In genomic region chr2:240482141-240482540, GRCh38 we compare ENCODE assay signal across 26 cellular contexts.
DNase-seq lines count a peak whose midpoint lies in the region; ATAC-seq and TF ChIP-seq lines count a peak whose summit lies in the region.
"Had no signal": no experiment of that assay in that cellular context is flagged by ENCODE, and none has a peak within 500 bp of the region (broad histone marks: within the 10 kb centered on the region; RNA-seq: fewer than 3 reads in every experiment).

No MANE protein-coding gene starts in this region.

- peaks cover 5 to 14% of the 10 kb centered on the region in 2 donors for H3K9me3 Mint-ChIP-seq in stimulated activated naive B cell treated with anti-CD40 and anti-IgM and Interleukin-4, amounts not matched to agents 10 μg/mL and 1 μg/mL and 100 μg/mL, for 72 hours

- H3K27me3 Mint-ChIP-seq in stimulated activated naive B cell treated with anti-CD40 and anti-IgM and Interleukin-4, amounts not matched to agents 10 μg/mL and 1 μg/mL and 100 μg/mL, for 72 hours, result no peaks in the 10 kb centered on the region
- H3K27me3 Mint-ChIP-seq: activated naive CD8-positive, alpha-beta T cell treated with anti-CD3 and anti-CD28 coated beads, Interleukin-2, amount 10 ng/mL, durations not matched to agents 7 days and 5 days; dendritic cell treated with granulocyte-macrophage colony-stimulating factor and Interleukin-4, amounts not matched to agents 40 ng/mL and 50 ng/mL, for 4 days; IgD-negative memory B cell; naive thymus-derived CD4-positive, alpha-beta T cell; T-cell; type B pancreatic cell had no signal

- peak; percentile 44; the same call in 2 of the 3 replicates for ATAC-seq in SK-N-SH treated with all-trans-retinoic acid at 6 μM for 48 hours
- no peak for ATAC-seq in stimulated activated naive B cell treated with anti-CD40 and anti-IgM and Interleukin-4, amounts not matched to agents 10 μg/mL and 1 μg/mL and 100 μg/mL, for 72 hours (replicated peaks)
- ATAC-seq: left lung; naive thymus-derived CD4-positive, alpha-beta T cell; T-cell had no signal

- peaks cover 3 to 9% of the 10 kb centered on the region in 2 donors for H3K4me1 Mint-ChIP-seq in stimulated activated naive B cell treated with anti-CD40 and anti-IgM and Interleukin-4, amounts not matched to agents 10 μg/mL and 1 μg/mL and 100 μg/mL, for 72 hours
- H3K4me1 Mint-ChIP-seq: IgD-negative memory B cell, T-cell had no signal

- DNase-seq in activated T-cell treated with anti-CD3 and anti-CD28 coated beads, Interleukin-2, amount 50 U/mL, for 48 hours, result peak; percentile 8
- no peak for DNase-seq in activated T-cell treated with anti-CD3 and anti-CD28 coated beads, Interleukin-2, amount 50 U/mL, for 1 hour
- peak; percentile 3 for DNase-seq in iPS-NIHi11 (ENCODE audit: low spot score)
- no peak for DNase-seq in stimulated activated naive B cell treated with anti-CD40 and anti-IgM and Interleukin-4, amounts not matched to agents 10 μg/mL and 1 μg/mL and 100 μg/mL, for 72 hours
- no peak for DNase-seq in NCI-H1105 treated with DMSO at 0.1 percent for 48 hours (lab: John Stamatoyannopoulos, UW)
- DNase-seq in GOT3 (lab: John Stamatoyannopoulos, UW), result no peak
- DNase-seq: activated gamma-delta T cell; activated naive CD8-positive, alpha-beta T cell treated with anti-CD3 and anti-CD28 coated beads, Interleukin-2, amount 10 ng/mL, durations not matched to agents 7 days and 5 days; caudate nucleus; esophagus squamous epithelium; foreskin melanocyte; heart right ventricle; midbrain; NCI-H1092 treated with DMSO at 0.1 percent for 48 hours; NCI-H1930; NCI-H2227 treated with DMSO at 0.1 percent for 48 hours; NCI-H526 treated with DMSO at 0.1 percent for 48 hours; retina; SJCRH30 had no signal

- peaks cover 23 to 56% of the 10 kb centered on the region in 2 donors for H3K36me3 Mint-ChIP-seq in stimulated activated naive B cell treated with anti-CD40 and anti-IgM and Interleukin-4, amounts not matched to agents 10 μg/mL and 1 μg/mL and 100 μg/mL, for 72 hours

- H3K4me3 Mint-ChIP-seq in stimulated activated naive B cell treated with anti-CD40 and anti-IgM and Interleukin-4, amounts not matched to agents 10 μg/mL and 1 μg/mL and 100 μg/mL, for 72 hours, result no peak overlapping the region
- H3K4me3 Mint-ChIP-seq: activated naive CD8-positive, alpha-beta T cell treated with anti-CD3 and anti-CD28 coated beads, Interleukin-2, amount 10 ng/mL, durations not matched to agents 7 days and 5 days; dendritic cell treated with granulocyte-macrophage colony-stimulating factor and Interleukin-4, amounts not matched to agents 40 ng/mL and 50 ng/mL, for 4 days; IgD-negative memory B cell; naive thymus-derived CD4-positive, alpha-beta T cell; T-cell; type B pancreatic cell had no signal

- peak overlapping the region; percentile 33 for H3K27ac Mint-ChIP-seq in stimulated activated naive B cell treated with anti-CD40 and anti-IgM and Interleukin-4, amounts not matched to agents 10 μg/mL and 1 μg/mL and 100 μg/mL, for 72 hours
- H3K27ac Mint-ChIP-seq: activated naive CD8-positive, alpha-beta T cell treated with anti-CD3 and anti-CD28 coated beads, Interleukin-2, amount 10 ng/mL, durations not matched to agents 7 days and 5 days; IgD-negative memory B cell; T-cell; type B pancreatic cell had no signal

TF ChIP-seq in SK-N-SH treated with all-trans-retinoic acid at 6 μM for 48 hours, 23 proteins besides CTCF, POLR2A, EP300 and RAD21 (continues in another document):
- TF ChIP-seq ISL1 (CRISPR knock-in tag; IDR thresholded peaks at IDR 0.05) (no peak), ESRRG (CRISPR knock-in tag; IDR thresholded peaks at IDR 0.05) (no peak), ARNTL (CRISPR knock-in tag; IDR thresholded peaks at IDR 0.05; ENCODE audit: borderline replicate concordance, low read depth) (no peak), RARB (CRISPR knock-in tag; IDR thresholded peaks at IDR 0.05) (no peak), SNAI2 (CRISPR knock-in tag; IDR thresholded peaks at IDR 0.05) (no peak), TOX (CRISPR knock-in tag; IDR thresholded peaks at IDR 0.05; ENCODE audit: borderline replicate concordance) (no peak), ZFP30 (CRISPR knock-in tag; IDR thresholded peaks at IDR 0.05) (no peak), ZNF70 (CRISPR knock-in tag; IDR thresholded peaks at IDR 0.05) (no peak), BACH2 (CRISPR knock-in tag; IDR thresholded peaks at IDR 0.05; ENCODE audit: borderline replicate concordance) (no peak), TCF4 (CRISPR knock-in tag; IDR thresholded peaks at IDR 0.05; ENCODE audit: borderline replicate concordance) (no peak), ZFP3 (CRISPR knock-in tag; IDR thresholded peaks at IDR 0.05) (no peak), TSHZ2 (CRISPR knock-in tag; IDR thresholded peaks at IDR 0.05) (no peak), PPARA (CRISPR knock-in tag; IDR thresholded peaks at IDR 0.05; ENCODE audit: borderline replicate concordance) (no peak)
- TF ChIP-seq, protein P1, sequence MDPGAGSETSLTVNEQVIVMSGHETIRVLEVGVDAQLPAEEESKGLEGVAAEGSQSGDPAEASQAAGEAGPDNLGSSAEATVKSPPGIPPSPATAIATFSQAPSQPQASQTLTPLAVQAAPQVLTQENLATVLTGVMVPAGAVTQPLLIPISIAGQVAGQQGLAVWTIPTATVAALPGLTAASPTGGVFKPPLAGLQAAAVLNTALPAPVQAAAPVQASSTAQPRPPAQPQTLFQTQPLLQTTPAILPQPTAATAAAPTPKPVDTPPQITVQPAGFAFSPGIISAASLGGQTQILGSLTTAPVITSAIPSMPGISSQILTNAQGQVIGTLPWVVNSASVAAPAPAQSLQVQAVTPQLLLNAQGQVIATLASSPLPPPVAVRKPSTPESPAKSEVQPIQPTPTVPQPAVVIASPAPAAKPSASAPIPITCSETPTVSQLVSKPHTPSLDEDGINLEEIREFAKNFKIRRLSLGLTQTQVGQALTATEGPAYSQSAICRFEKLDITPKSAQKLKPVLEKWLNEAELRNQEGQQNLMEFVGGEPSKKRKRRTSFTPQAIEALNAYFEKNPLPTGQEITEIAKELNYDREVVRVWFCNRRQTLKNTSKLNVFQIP (CRISPR knock-in tag; IDR thresholded peaks at IDR 0.05; ENCODE audit: borderline replicate concordance, low read depth), result no peak
- TF ChIP-seq, protein P2, sequence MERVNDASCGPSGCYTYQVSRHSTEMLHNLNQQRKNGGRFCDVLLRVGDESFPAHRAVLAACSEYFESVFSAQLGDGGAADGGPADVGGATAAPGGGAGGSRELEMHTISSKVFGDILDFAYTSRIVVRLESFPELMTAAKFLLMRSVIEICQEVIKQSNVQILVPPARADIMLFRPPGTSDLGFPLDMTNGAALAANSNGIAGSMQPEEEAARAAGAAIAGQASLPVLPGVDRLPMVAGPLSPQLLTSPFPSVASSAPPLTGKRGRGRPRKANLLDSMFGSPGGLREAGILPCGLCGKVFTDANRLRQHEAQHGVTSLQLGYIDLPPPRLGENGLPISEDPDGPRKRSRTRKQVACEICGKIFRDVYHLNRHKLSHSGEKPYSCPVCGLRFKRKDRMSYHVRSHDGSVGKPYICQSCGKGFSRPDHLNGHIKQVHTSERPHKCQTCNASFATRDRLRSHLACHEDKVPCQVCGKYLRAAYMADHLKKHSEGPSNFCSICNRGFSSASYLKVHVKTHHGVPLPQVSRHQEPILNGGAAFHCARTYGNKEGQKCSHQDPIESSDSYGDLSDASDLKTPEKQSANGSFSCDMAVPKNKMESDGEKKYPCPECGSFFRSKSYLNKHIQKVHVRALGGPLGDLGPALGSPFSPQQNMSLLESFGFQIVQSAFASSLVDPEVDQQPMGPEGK (CRISPR knock-in tag; IDR thresholded peaks at IDR 0.05; ENCODE audit: borderline replicate concordance), result no peak
- TF ChIP-seq, protein P3, sequence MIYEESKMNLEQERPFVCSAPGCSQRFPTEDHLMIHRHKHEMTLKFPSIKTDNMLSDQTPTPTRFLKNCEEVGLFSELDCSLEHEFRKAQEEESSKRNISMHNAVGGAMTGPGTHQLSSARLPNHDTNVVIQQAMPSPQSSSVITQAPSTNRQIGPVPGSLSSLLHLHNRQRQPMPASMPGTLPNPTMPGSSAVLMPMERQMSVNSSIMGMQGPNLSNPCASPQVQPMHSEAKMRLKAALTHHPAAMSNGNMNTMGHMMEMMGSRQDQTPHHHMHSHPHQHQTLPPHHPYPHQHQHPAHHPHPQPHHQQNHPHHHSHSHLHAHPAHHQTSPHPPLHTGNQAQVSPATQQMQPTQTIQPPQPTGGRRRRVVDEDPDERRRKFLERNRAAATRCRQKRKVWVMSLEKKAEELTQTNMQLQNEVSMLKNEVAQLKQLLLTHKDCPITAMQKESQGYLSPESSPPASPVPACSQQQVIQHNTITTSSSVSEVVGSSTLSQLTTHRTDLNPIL (CRISPR knock-in tag; IDR thresholded peaks at IDR 0.05; ENCODE audit: low read depth), result no peak

Comparison
In these comparisons a context has a peak if more than half of its experiments do, and no peak if none do; other contexts are left out.
1. DNase-seq: peak in activated T-cell treated with anti-CD3 and anti-CD28 coated beads, Interleukin-2, amount 50 U/mL, for 48 hours (2 of 2) and iPS-NIHi11 (single experiment); none in activated T-cell treated with anti-CD3 and anti-CD28 coated beads, Interleukin-2, amount 50 U/mL, for 1 hour (single experiment), stimulated activated naive B cell treated with anti-CD40 and anti-IgM and Interleukin-4, amounts not matched to agents 10 μg/mL and 1 μg/mL and 100 μg/mL, for 72 hours (single experiment), NCI-H1105 treated with DMSO at 0.1 percent for 48 hours (single experiment) and GOT3 (single experiment).